ENCODE assay signal across 25 cellular contexts in the genomic region with DNA sequence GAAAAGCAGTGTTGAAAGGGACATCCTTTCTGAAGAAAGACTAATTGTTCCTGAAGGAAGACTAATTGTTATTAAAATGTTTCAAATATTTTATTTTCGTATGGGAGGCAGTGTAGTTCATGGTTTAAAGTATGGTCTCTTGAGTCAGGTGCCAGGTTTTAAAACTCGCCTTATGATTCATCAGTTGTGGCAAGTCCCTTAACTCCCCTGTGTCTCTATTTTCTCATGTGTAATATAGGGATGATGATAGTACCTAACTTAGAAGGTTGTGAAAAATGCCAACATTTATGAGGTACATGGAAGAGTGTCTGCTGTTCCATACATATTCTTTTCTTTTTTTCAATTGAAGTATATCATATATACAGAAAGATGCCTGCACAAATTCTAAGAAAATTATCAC.
"Had no signal": no experiment of that assay in that cellular context is flagged by ENCODE, and none has a peak within 500 bp of the region (broad histone marks: within the 10 kb centered on the region; RNA-seq: fewer than 3 reads in every experiment).

No MANE protein-coding gene starts in this region.

- H3K27me3 ChIP-seq: cardiac muscle cell, testis, uterus had no signal

- H3K4me3 Mint-ChIP-seq: activated CD8-positive, alpha-beta T cell treated with anti-CD3 and anti-CD28 coated beads, Interleukin-2, amount 10 ng/mL, durations not matched to agents 7 days and 5 days; activated naive CD8-positive, alpha-beta T cell treated with anti-CD3 and anti-CD28 coated beads, Interleukin-2, amount 10 ng/mL, durations not matched to agents 7 days and 5 days; endodermal cell; naive thymus-derived CD4-positive, alpha-beta T cell; neural crest cell; stimulated activated memory B cell treated with anti-CD40 and anti-IgM and Interleukin-4, amounts not matched to agents 10 μg/mL and 1 μg/mL and 100 μg/mL, for 72 hours; T-helper 17 cell had no signal

- H3K27ac Mint-ChIP-seq: activated CD8-positive, alpha-beta T cell treated with anti-CD3 and anti-CD28 coated beads, Interleukin-2, amount 10 ng/mL, durations not matched to agents 7 days and 5 days; activated naive CD8-positive, alpha-beta T cell treated with anti-CD3 and anti-CD28 coated beads, Interleukin-2, amount 10 ng/mL, durations not matched to agents 7 days and 5 days; endodermal cell; naive thymus-derived CD4-positive, alpha-beta T cell; stimulated activated memory B cell treated with anti-CD40 and anti-IgM and Interleukin-4, amounts not matched to agents 10 μg/mL and 1 μg/mL and 100 μg/mL, for 72 hours; T-helper 17 cell had no signal

- H3K27me3 Mint-ChIP-seq: stimulated activated memory B cell treated with anti-CD40 and anti-IgM and Interleukin-4, amounts not matched to agents 10 μg/mL and 1 μg/mL and 100 μg/mL, for 72 hours; T-helper 17 cell had no signal

- H3K4me3 ChIP-seq: cardiac muscle cell, lower lobe of right lung, right lobe of liver, skin epidermis, testis, uterus had no signal

- H3K4me1 Mint-ChIP-seq: activated naive CD8-positive, alpha-beta T cell treated with anti-CD3 and anti-CD28 coated beads, Interleukin-2, amount 10 ng/mL, durations not matched to agents 7 days and 5 days; endodermal cell; naive thymus-derived CD4-positive, alpha-beta T cell; neural crest cell; stimulated activated memory B cell treated with anti-CD40 and anti-IgM and Interleukin-4, amounts not matched to agents 10 μg/mL and 1 μg/mL and 100 μg/mL, for 72 hours; T-helper 17 cell had no signal

- H3K9me3 ChIP-seq: lower lobe of right lung, testis had no signal

- H3K27ac ChIP-seq: cardiac muscle cell, epithelial cell of prostate, lower lobe of right lung, right lobe of liver, skin epidermis, testis, uterus had no signal

- H3K36me3 Mint-ChIP-seq: activated naive CD8-positive, alpha-beta T cell treated with anti-CD3 and anti-CD28 coated beads, Interleukin-2, amount 10 ng/mL, durations not matched to agents 7 days and 5 days; stimulated activated memory B cell treated with anti-CD40 and anti-IgM and Interleukin-4, amounts not matched to agents 10 μg/mL and 1 μg/mL and 100 μg/mL, for 72 hours had no signal

- H3K4me1 ChIP-seq: lower lobe of right lung, right lobe of liver, testis, uterus had no signal

- DNase-seq: activated CD4-positive, alpha-beta T cell treated with anti-CD3 and anti-CD28 coated beads, Interleukin-2, amount 50 U/mL, for 1 hour; activated CD4-positive, CD25-positive, alpha-beta regulatory T cell; activated CD8-positive, alpha-beta T cell treated with anti-CD3 and anti-CD28 coated beads, Interleukin-2, amount 10 ng/mL, durations not matched to agents 7 days and 5 days; activated gamma-delta T cell; activated naive CD8-positive, alpha-beta T cell treated with anti-CD3 and anti-CD28 coated beads, Interleukin-2, amount 10 ng/mL, durations not matched to agents 7 days and 5 days; amygdala; cortex of kidney; endodermal cell; kidney; lower lobe of right lung; naive thymus-derived CD4-positive, alpha-beta T cell; occipital lobe; right lobe of liver; stimulated activated CD4-positive, alpha-beta T cell treated with anti-CD3 and anti-CD28 coated beads, Interleukin-2, amount 100 ng/mL, for 24 hours; SW 1271; T-helper 17 cell; trophoblast cell; uterus had no signal

- FAIRE-seq: kidney had no signal

- ATAC-seq: activated CD8-positive, alpha-beta T cell treated with anti-CD3 and anti-CD28 coated beads, Interleukin-2, amount 10 ng/mL, durations not matched to agents 7 days and 5 days; left lobe of liver; lower lobe of right lung; naive thymus-derived CD4-positive, alpha-beta T cell; right lobe of liver; stimulated activated memory B cell treated with anti-CD40 and anti-IgM and Interleukin-4, amounts not matched to agents 10 μg/mL and 1 μg/mL and 100 μg/mL, for 72 hours; T-helper 17 cell had no signal

- H3K36me3 ChIP-seq: cardiac muscle cell, lower lobe of right lung, right lobe of liver, uterus had no signal
